ENCODE assay signal across 8 cellular contexts in the genomic region with DNA sequence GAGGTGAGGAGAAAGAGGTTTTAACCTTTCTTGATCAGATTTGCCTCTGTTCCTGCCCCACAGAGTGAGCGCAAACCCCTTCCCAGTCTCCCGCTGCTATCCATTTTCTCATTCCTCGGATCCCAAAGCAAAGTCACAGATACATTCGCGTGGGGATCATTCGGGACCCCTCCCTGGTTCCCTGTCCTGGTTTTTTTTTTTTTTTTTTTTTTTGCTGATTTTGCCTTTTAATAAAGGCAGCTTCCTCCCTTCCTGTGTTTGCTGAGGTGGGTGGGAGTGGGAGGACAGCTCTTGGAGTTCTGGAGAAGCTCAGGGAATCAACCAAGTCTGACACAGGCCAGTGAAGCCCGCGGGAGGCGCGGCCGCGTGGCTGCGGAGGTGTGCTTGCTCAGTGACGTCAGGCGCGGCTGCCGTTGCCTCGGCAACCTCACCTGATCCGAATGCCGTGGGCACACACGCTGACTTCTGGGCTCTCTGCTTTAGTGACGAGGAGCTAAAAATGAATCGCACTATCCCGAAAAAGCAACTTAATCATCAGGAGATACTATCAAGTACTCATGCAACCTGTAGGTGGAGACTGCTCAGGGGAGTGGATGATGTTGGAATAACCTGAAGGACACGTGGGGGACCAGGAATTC.
A peak's percentile ranks its signal among the peaks of the same experiment; 100 is the strongest.
DNase-seq lines count a peak whose midpoint lies in the region; ATAC-seq and TF ChIP-seq lines count a peak whose summit lies in the region.

No MANE protein-coding gene starts in this region.

- TF ChIP-seq CTCF in SK-N-SH (IDR thresholded peaks at IDR 0.05) (no peak), CD14-positive monocyte (IDR thresholded peaks at IDR 0.05) (no peak)

- H3F3A ChIP-seq in SK-N-SH (replicated peaks; ENCODE audit: insufficient read depth), result no peaks in the 10 kb centered on the region

- TF ChIP-seq EP300 in SK-N-SH (IDR thresholded peaks at IDR 0.05; ENCODE audit: borderline replicate concordance in 1 of 2, low read depth in 1 of 2, low read length in 1 of 2), result no peak

- peak overlapping the region; percentile 58 for H3K27ac Mint-ChIP-seq in activated naive CD8-positive, alpha-beta T cell
- H3K27ac Mint-ChIP-seq in CD14-positive monocyte, result no peak overlapping the region

- 44% methylated on average over 22 of the region's 25 CpGs for WGBS in SK-N-SH (ENCODE audit: low lambda C conversion rate)

- CTCF ChIA-PET in SK-N-SH (lab: Yijun Ruan, JAX), result interaction anchor here (0.9 to 1.7 kb wide), 5 partner anchors 12 to 306 kb away, joined by 3 to 10 read pairs (median 3); no protein-coding TSS in a partner anchor

- H3K79me2 ChIP-seq in SK-N-SH (ENCODE audit: insufficient read depth), result no peaks in the 10 kb centered on the region

- peak overlapping the region; percentile 60 for H3K4me3 Mint-ChIP-seq in activated naive CD8-positive, alpha-beta T cell
- peak overlapping the region in 1 of 2 donors; percentile 43 for H3K4me3 Mint-ChIP-seq in CD14-positive monocyte

- H3K9ac ChIP-seq in SK-N-SH, result no peak overlapping the region

- H3K36me3 ChIP-seq in SK-N-SH (replicated peaks in 1 of 2; ENCODE audit: control insufficient read depth in 1 of 2, insufficient read depth in 2 of 2, low read length in 1 of 2), result no peaks in the 10 kb centered on the region

- peak overlapping the region in 1 of 2 experiments; percentile 34; a peak in 2 of 4 replicates for H3K4me3 ChIP-seq in SK-N-SH (ENCODE audit: low read depth in 2 of 2, low read length in 1 of 2)

- H3K27me3 Mint-ChIP-seq in activated naive CD8-positive, alpha-beta T cell, result peaks cover 5% of the 10 kb centered on the region
- H3K27me3 Mint-ChIP-seq in CD14-positive monocyte (ENCODE audit: low read depth in 3 of 3), result peaks cover 6 to 16% (median 11%) of the 10 kb centered on the region in 3 donors

- H3K4me1 ChIP-seq in SK-N-SH (ENCODE audit: control insufficient read depth in 1 of 2, insufficient read depth in 2 of 2, low read depth in 1 of 2, low read length in 1 of 2), result peaks cover 0 to 8% of the 10 kb centered on the region in 2 experiments; a peak in 1 of 4 replicates

- H3K9me2 ChIP-seq in SK-N-SH, result no peaks in the 10 kb centered on the region

- DNase-seq in SK-N-SH (peak; percentile 58), iris pigment epithelial cell (ENCODE audit: low read depth) (peak; percentile 14), CD14-positive monocyte (ENCODE audit: low spot score) (no peak), GDM1 (lab: John Stamatoyannopoulos, UW) (no peak)
- peak; percentile 80 for DNase-seq in stimulated activated CD4-positive, alpha-beta T cell treated with anti-CD3 and anti-CD28 coated beads, Interleukin-4, amount 100 ng/mL, for 1 hour

- TF ChIP-seq RAD21 in SK-N-SH (IDR thresholded peaks at IDR 0.05; ENCODE audit: low read length), result no peak

- H3K36me3 Mint-ChIP-seq in activated naive CD8-positive, alpha-beta T cell, result peaks cover 2% of the 10 kb centered on the region
- peaks cover 0 to 2% of the 10 kb centered on the region in 2 donors for H3K36me3 Mint-ChIP-seq in CD14-positive monocyte

- no peaks in the 10 kb centered on the region for H4K20me1 ChIP-seq in SK-N-SH (ENCODE audit: insufficient read depth)

- no peak overlapping the region for H3K4me2 ChIP-seq in SK-N-SH

- no peaks in the 10 kb centered on the region for H3K9me3 Mint-ChIP-seq in activated naive CD8-positive, alpha-beta T cell (ENCODE audit: low read depth)
- H3K9me3 Mint-ChIP-seq in CD14-positive monocyte, result peaks cover 2 to 12% (median 6%) of the 10 kb centered on the region in 7 donors

- H3K9me3 ChIP-seq in SK-N-SH, result no peaks in the 10 kb centered on the region

- no peak overlapping the region for H2AFZ ChIP-seq in SK-N-SH (ENCODE audit: low read depth)

- POLR2A ChIA-PET in SK-N-SH (lab: Yijun Ruan, JAX), result no interaction called here

- H3K27ac ChIP-seq in SK-N-SH (ENCODE audit: low read depth in 2 of 2, low read length in 1 of 2), result no peak overlapping the region

- ATAC-seq in GM19463 (IDR thresholded peaks at IDR 0.05; ENCODE audit: unreplicated experiment) (peak; percentile 60), GM19455 (IDR thresholded peaks at IDR 0.05; ENCODE audit: unreplicated experiment) (no peak)

- no peaks in the 10 kb centered on the region for H3K27me3 ChIP-seq in SK-N-SH (ENCODE audit: insufficient read depth)

- peaks cover 19% of the 10 kb centered on the region for H3K4me1 Mint-ChIP-seq in activated naive CD8-positive, alpha-beta T cell (ENCODE audit: low read depth)
- H3K4me1 Mint-ChIP-seq in CD14-positive monocyte, result peaks cover 17% of the 10 kb centered on the region

- intact Hi-C loops in CD14-positive monocyte (cut with micrococcal nuclease), result no loop called here

TF ChIP-seq in SK-N-SH, 30 proteins besides CTCF, POLR2A, EP300 and RAD21:
- TF ChIP-seq MXI1 (IDR thresholded peaks at IDR 0.05; ENCODE audit: low read depth, low read length) (peak; percentile 55; the same call in 1 of the 2 replicates), TCF12 (IDR thresholded peaks at IDR 0.05) (no peak)

Comparison
In these comparisons a context has a peak if more than half of its experiments do, and no peak if none do; other contexts are left out.
1. DNase-seq: peak in SK-N-SH (single experiment), iris pigment epithelial cell (single experiment) and stimulated activated CD4-positive, alpha-beta T cell treated with anti-CD3 and anti-CD28 coated beads, Interleukin-4, amount 100 ng/mL, for 1 hour (single experiment); none in CD14-positive monocyte (single experiment) and GDM1 (single experiment).